In the genomic region with DNA sequence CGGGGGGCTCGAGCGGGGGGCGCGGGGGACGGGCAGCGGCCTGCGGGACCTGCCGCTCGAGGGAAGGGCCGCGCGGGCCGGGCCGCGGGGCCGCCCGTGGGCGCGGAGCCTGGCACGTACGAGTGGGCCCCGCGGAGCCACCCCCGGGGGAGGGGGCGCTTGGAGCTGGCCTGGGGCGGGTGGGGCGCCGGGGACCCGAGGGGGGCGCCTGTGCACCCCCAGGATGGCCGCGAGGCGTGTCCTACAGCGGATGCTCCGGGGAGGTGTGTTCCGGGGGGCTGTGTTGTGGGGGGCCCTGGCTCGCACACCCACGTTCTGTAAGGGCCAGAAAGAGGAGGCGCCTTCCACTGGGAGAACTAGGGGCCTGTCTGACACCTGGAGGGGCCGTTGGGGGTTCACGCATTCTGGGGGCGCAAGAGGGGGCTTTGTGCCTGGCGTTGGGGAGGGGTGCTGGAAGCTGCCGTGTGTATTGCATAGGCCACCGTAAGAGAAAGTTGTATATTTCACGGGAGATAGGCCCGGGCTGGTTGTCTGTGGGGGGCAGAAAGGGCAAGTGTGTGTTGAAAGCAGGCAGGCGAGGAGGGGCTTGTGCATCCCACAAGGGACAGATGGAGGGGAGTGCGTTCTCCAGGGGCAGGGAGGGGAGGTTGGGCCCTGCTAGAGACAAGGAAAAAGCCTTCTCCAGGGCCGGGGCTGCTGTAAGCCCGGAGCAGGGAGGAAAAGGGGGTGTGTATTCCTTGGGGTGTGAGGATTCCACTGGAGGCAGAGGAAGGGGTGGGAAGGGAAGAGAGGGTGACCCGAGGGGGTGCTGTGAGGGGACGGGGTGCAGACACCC, we compare ENCODE assay signal across 8 cellular contexts. TPM values are rescaled to one million over a fixed set of nuclear protein-coding genes. Genes with fewer than 3 reads are reported as not detected.
DNase-seq lines count a peak whose midpoint lies in the region; ATAC-seq and TF ChIP-seq lines count a peak whose summit lies in the region.

No MANE protein-coding gene starts in this region.

- H3K27ac ChIP-seq in left lung: no peak overlapping the region
- H3K27ac ChIP-seq in transverse colon: no peak overlapping the region

- ATAC-seq in HG03439 (IDR thresholded peaks at IDR 0.05; ENCODE audit: unreplicated experiment) (peak; percentile 6), left lung (no peak), GM21786 (IDR thresholded peaks at IDR 0.05; ENCODE audit: unreplicated experiment) (no peak)
- no peak for ATAC-seq in activated naive CD8-positive, alpha-beta T cell treated with anti-CD3 and anti-CD28 coated beads, Interleukin-2, amount 50 U/mL, for 24 hours

- H3K36me3 ChIP-seq in left lung (no peaks in the 10 kb centered on the region), transverse colon (no peaks in the 10 kb centered on the region)

- peaks cover 0 to under 1% of the 10 kb centered on the region in 2 donors for H3K9me3 ChIP-seq in left lung
- H3K9me3 ChIP-seq in transverse colon: no peaks in the 10 kb centered on the region

- intact Hi-C loops in left lung (cut with DNase I): no loop called here
- intact Hi-C loops in transverse colon (cut with DNase I; ENCODE audit: low total_unique reads): loop anchor here (10.0 kb wide), 1 partner anchor 64 kb away; no protein-coding TSS in a partner anchor

- in situ Hi-C loops in transverse colon (cut with MboI; ENCODE audit: low pct_ligation_motif_present in 1 of 4, low pct_unique_long_range_greater_than_20kb in 1 of 4, low sequenced_read_pairs in 3 of 4): loop anchor here in 1 of 4 donors (10.0 kb wide), 1 partner anchor 56 kb away; no protein-coding TSS in a partner anchor

- no peak for TF ChIP-seq CTCF in left lung (IDR thresholded peaks at IDR 0.05)
- TF ChIP-seq CTCF in transverse colon (IDR thresholded peaks at IDR 0.05): no peak

- H3K27ac Mint-ChIP-seq in T-helper 1 cell treated with Interleukin-12 subunit alpha and Interleukin-12 subunit beta and Interleukin-4 antibody, amounts not matched to agents 30 μg/mL and 1 μg/mL, for 36 hours: peak overlapping the region; percentile 10
- no peak overlapping the region for H3K27ac Mint-ChIP-seq in activated naive CD8-positive, alpha-beta T cell treated with anti-CD3 and anti-CD28 coated beads, Interleukin-2, amount 50 U/mL, for 24 hours

- H3K27me3 ChIP-seq in left lung: peaks cover 0 to 76% of the 10 kb centered on the region in 2 donors
- H3K27me3 ChIP-seq in transverse colon: peaks cover 14% of the 10 kb centered on the region

- peaks cover 1% of the 10 kb centered on the region for H3K9me3 Mint-ChIP-seq in T-helper 1 cell treated with Interleukin-12 subunit alpha and Interleukin-12 subunit beta and Interleukin-4 antibody, amounts not matched to agents 30 μg/mL and 1 μg/mL, for 36 hours
- peaks cover under 1% of the 10 kb centered on the region for H3K9me3 Mint-ChIP-seq in activated naive CD8-positive, alpha-beta T cell treated with anti-CD3 and anti-CD28 coated beads, Interleukin-2, amount 50 U/mL, for 24 hours

- H3K4me1 ChIP-seq in left lung (peaks cover 0 to 23% of the 10 kb centered on the region in 2 donors), transverse colon (peaks cover 3 to 31% (median 20%) of the 10 kb centered on the region in 4 donors)

- peaks cover 9% of the 10 kb centered on the region for H3K4me1 Mint-ChIP-seq in T-helper 1 cell treated with Interleukin-12 subunit alpha and Interleukin-12 subunit beta and Interleukin-4 antibody, amounts not matched to agents 30 μg/mL and 1 μg/mL, for 36 hours (ENCODE audit: low read depth)
- peaks cover 7% of the 10 kb centered on the region for H3K4me1 Mint-ChIP-seq in activated naive CD8-positive, alpha-beta T cell treated with anti-CD3 and anti-CD28 coated beads, Interleukin-2, amount 50 U/mL, for 24 hours

- H3K4me3 ChIP-seq in left lung: peak overlapping the region; percentile 34 to 39
- peak overlapping the region; percentile 61 to 67 (median 65) for H3K4me3 ChIP-seq in transverse colon

- no peak for TF ChIP-seq POLR2A in transverse colon (IDR thresholded peaks at IDR 0.05)

- peak overlapping the region; percentile 65 for H3K4me3 Mint-ChIP-seq in T-helper 1 cell treated with Interleukin-12 subunit alpha and Interleukin-12 subunit beta and Interleukin-4 antibody, amounts not matched to agents 30 μg/mL and 1 μg/mL, for 36 hours
- H3K4me3 Mint-ChIP-seq in activated naive CD8-positive, alpha-beta T cell treated with anti-CD3 and anti-CD28 coated beads, Interleukin-2, amount 50 U/mL, for 24 hours: peak overlapping the region; percentile 27

- no peak for TF ChIP-seq EP300 in transverse colon (IDR thresholded peaks at IDR 0.05; ENCODE audit: low read depth)

- peaks cover 50% of the 10 kb centered on the region for H3K27me3 Mint-ChIP-seq in T-helper 1 cell treated with Interleukin-12 subunit alpha and Interleukin-12 subunit beta and Interleukin-4 antibody, amounts not matched to agents 30 μg/mL and 1 μg/mL, for 36 hours (ENCODE audit: low read depth)
- H3K27me3 Mint-ChIP-seq in activated naive CD8-positive, alpha-beta T cell treated with anti-CD3 and anti-CD28 coated beads, Interleukin-2, amount 50 U/mL, for 24 hours: peaks cover 38% of the 10 kb centered on the region

- DNase-seq in T-helper 1 cell (no peak), left lung (peak in 1 of 2 donors; percentile 76), transverse colon (no peak)
- DNase-seq in activated naive CD8-positive, alpha-beta T cell treated with anti-CD3 and anti-CD28 coated beads, Interleukin-2, amount 50 U/mL, for 24 hours: no peak
- no peak for DNase-seq in activated CD8-positive, alpha-beta memory T cell treated with anti-CD3 and anti-CD28 coated beads for 24 hours

- H3K36me3 Mint-ChIP-seq in T-helper 1 cell treated with Interleukin-12 subunit alpha and Interleukin-12 subunit beta and Interleukin-4 antibody, amounts not matched to agents 30 μg/mL and 1 μg/mL, for 36 hours (ENCODE audit: low read depth): no peaks in the 10 kb centered on the region
- peaks cover under 1% of the 10 kb centered on the region for H3K36me3 Mint-ChIP-seq in activated naive CD8-positive, alpha-beta T cell treated with anti-CD3 and anti-CD28 coated beads, Interleukin-2, amount 50 U/mL, for 24 hours (ENCODE audit: low read depth)

- 7 to 18% methylated on average over 4 to 23 of the region's 54 CpGs for WGBS in transverse colon (ENCODE audit: low coverage in 1 of 2), 2 donors

RNA-seq across cellular contexts. Expression of gene VPS37D, which starts 0.7 kb away (rescaled TPM):
- total RNA-seq in left lung (1 to 10 TPM in 1 of 2 donors, under 1 TPM in 1; 0.89 to 2.0 TPM), transverse colon (1 to 10 TPM in 1 of 4 donors, under 1 TPM in 1, not detected in 2; 0.82 to 3.5 TPM)

RNA-seq across cellular contexts. Expression of gene DNAJC30, which starts 14.9 kb away (rescaled TPM):
- total RNA-seq in left lung: 10 to 100 TPM; 10.3 to 10.4 TPM
- 10 to 100 TPM in 1 of 4 donors, 1 to 10 TPM in 3; 1.9 to 26.7 (median 6.8) TPM for total RNA-seq in transverse colon

RNA-seq across cellular contexts. Expression of gene BUD23, which starts 15.1 kb away (rescaled TPM):
- 10 to 100 TPM; 44.6 to 66.3 TPM for total RNA-seq in left lung
- 10 to 100 TPM; 12.0 to 55.9 (median 30.3) TPM for total RNA-seq in transverse colon

RNA-seq across cellular contexts. Expression of gene MLXIPL, which starts 44.0 kb away (rescaled TPM):
- total RNA-seq in left lung (1 to 10 TPM; 1.4 to 6.2 TPM), transverse colon (100 to 1,000 TPM in 1 of 4 donors, 10 to 100 TPM in 3; 17.3 to 106 (median 28.4) TPM)

RNA-seq across cellular contexts. Expression of gene STX1A, which starts 51.1 kb away (rescaled TPM):
- 1 to 10 TPM; 5.4 to 6.9 TPM for total RNA-seq in left lung
- total RNA-seq in transverse colon: 1 to 10 TPM; 4.1 to 6.0 (median 5.0) TPM
